In genomic region chr11:64566042-64566914, GRCh38 we compare ENCODE assay signal across 9 cellular contexts. TPM values are rescaled to one million over a fixed set of nuclear protein-coding genes. Genes with fewer than 3 reads are reported as not detected.
A peak's percentile ranks its signal among the peaks of the same experiment; 100 is the strongest.
DNase-seq lines count a peak whose midpoint lies in the region; ATAC-seq and TF ChIP-seq lines count a peak whose summit lies in the region.
"Had no signal": no experiment of that assay in that cellular context is flagged by ENCODE, and none has a peak within 500 bp of the region (broad histone marks: within the 10 kb centered on the region; RNA-seq: fewer than 3 reads in every experiment).

No MANE protein-coding gene starts in this region.

- DNase-seq in DMS114 treated with DMSO at 0.1 percent for 48 hours (lab: John Stamatoyannopoulos, UW; ENCODE audit: unreplicated experiment), result peak; percentile 12
- DNase-seq in MG63, result peak; percentile 76
- peak; percentile 37 for DNase-seq in T-helper 2 cell treated with Interferon-gamma antibody and Interleukin-4, amounts not matched to agents 5 μg/mL and 100 μg/mL, for 36 hours (ENCODE audit: low spot score)
- DNase-seq in endothelial cell (ENCODE audit: low spot score), result peak; percentile 54
- peak; percentile 55 for DNase-seq in mucosa of gallbladder (ENCODE audit: low spot score)
- peak in 1 of 2 donors; percentile 93 for DNase-seq in vagina (ENCODE audit: extremely low spot score in 2 of 2)

- H3K36me3 Mint-ChIP-seq in T-helper 2 cell treated with Interferon-gamma antibody and Interleukin-4, amounts not matched to agents 5 μg/mL and 100 μg/mL, for 36 hours (ENCODE audit: low read depth), result no peaks in the 10 kb centered on the region
- H3K36me3 Mint-ChIP-seq in endothelial cell (ENCODE audit: low read depth, unreplicated experiment), result no peaks in the 10 kb centered on the region

- no peaks in the 10 kb centered on the region for H3K9me3 ChIP-seq in MG63
- H3K9me3 ChIP-seq in vagina, result no peaks in the 10 kb centered on the region

- no peak for TF ChIP-seq CTCF in endothelial cell (IDR thresholded peaks at IDR 0.05; ENCODE audit: unreplicated experiment)
- no peak for TF ChIP-seq CTCF in vagina (IDR thresholded peaks at IDR 0.05)

- no peak overlapping the region for H3K27ac Mint-ChIP-seq in T-helper 2 cell treated with Interferon-gamma antibody and Interleukin-4, amounts not matched to agents 5 μg/mL and 100 μg/mL, for 36 hours
- peak overlapping the region; percentile 39 for H3K27ac Mint-ChIP-seq in endothelial cell (ENCODE audit: unreplicated experiment)

- no peaks in the 10 kb centered on the region for H3K27me3 Mint-ChIP-seq in T-helper 2 cell treated with Interferon-gamma antibody and Interleukin-4, amounts not matched to agents 5 μg/mL and 100 μg/mL, for 36 hours (ENCODE audit: low read depth)
- H3K27me3 Mint-ChIP-seq in endothelial cell (ENCODE audit: unreplicated experiment), result peaks cover 3% of the 10 kb centered on the region

- peak overlapping the region; percentile 29 for H3K4me3 Mint-ChIP-seq in T-helper 2 cell treated with Interferon-gamma antibody and Interleukin-4, amounts not matched to agents 5 μg/mL and 100 μg/mL, for 36 hours
- no peak overlapping the region for H3K4me3 Mint-ChIP-seq in endothelial cell (ENCODE audit: unreplicated experiment)

- H3K27ac ChIP-seq in vagina, result peak overlapping the region; percentile 86

- intact Hi-C loops in vagina (cut with DNase I), result no loop called here

- no peaks in the 10 kb centered on the region for H3K9me3 Mint-ChIP-seq in T-helper 2 cell treated with Interferon-gamma antibody and Interleukin-4, amounts not matched to agents 5 μg/mL and 100 μg/mL, for 36 hours
- no peaks in the 10 kb centered on the region for H3K9me3 Mint-ChIP-seq in endothelial cell (ENCODE audit: unreplicated experiment)

- H3K4me1 Mint-ChIP-seq in T-helper 2 cell treated with Interferon-gamma antibody and Interleukin-4, amounts not matched to agents 5 μg/mL and 100 μg/mL, for 36 hours (ENCODE audit: low read depth), result peaks cover 5% of the 10 kb centered on the region
- H3K4me1 Mint-ChIP-seq in endothelial cell (ENCODE audit: unreplicated experiment), result peaks cover 14% of the 10 kb centered on the region

- no peak overlapping the region for H3K4me3 ChIP-seq in MG63
- no peak overlapping the region for H3K4me3 ChIP-seq in vagina

- H3K36me3 ChIP-seq in MG63, result no peaks in the 10 kb centered on the region
- H3K36me3 ChIP-seq in vagina, result no peaks in the 10 kb centered on the region

- H3K27me3 ChIP-seq in MG63, result no peaks in the 10 kb centered on the region
- H3K27me3 ChIP-seq in vagina, result no peaks in the 10 kb centered on the region

- ATAC-seq in HG02678 (IDR thresholded peaks at IDR 0.05; ENCODE audit: unreplicated experiment) (no peak), GM19328 (IDR thresholded peaks at IDR 0.05; ENCODE audit: unreplicated experiment) (no peak)

- no peak for TF ChIP-seq POLR2A in vagina (IDR thresholded peaks at IDR 0.05)

- H3K4me1 ChIP-seq in vagina, result peaks cover 14% of the 10 kb centered on the region

RNA-seq across cellular contexts. Expression of gene SLC22A11, which starts 10.5 kb away (rescaled TPM):
- not detected in 2 replicates for total RNA-seq in MG63 (2014; rRNA removed; shearing (Covaris generic); ENCODE audit: low replicate concordance)
- total RNA-seq in endothelial cell (ENCODE audit: unreplicated experiment), result not detected
- total RNA-seq in mucosa of gallbladder, result 0.12 TPM
- 0.25 TPM for total RNA-seq in vagina

RNA-seq across cellular contexts. Expression of gene SLC22A12, which starts 24.7 kb away (rescaled TPM):
- not detected in 2 replicates for total RNA-seq in MG63 (2014; rRNA removed; shearing (Covaris generic); ENCODE audit: low replicate concordance)
- total RNA-seq in endothelial cell (ENCODE audit: unreplicated experiment) (not detected), mucosa of gallbladder (not detected), vagina (not detected)
- total RNA-seq: lower leg skin had no signal
